ENCODE assay signal across 20 cellular contexts in the genomic region with DNA sequence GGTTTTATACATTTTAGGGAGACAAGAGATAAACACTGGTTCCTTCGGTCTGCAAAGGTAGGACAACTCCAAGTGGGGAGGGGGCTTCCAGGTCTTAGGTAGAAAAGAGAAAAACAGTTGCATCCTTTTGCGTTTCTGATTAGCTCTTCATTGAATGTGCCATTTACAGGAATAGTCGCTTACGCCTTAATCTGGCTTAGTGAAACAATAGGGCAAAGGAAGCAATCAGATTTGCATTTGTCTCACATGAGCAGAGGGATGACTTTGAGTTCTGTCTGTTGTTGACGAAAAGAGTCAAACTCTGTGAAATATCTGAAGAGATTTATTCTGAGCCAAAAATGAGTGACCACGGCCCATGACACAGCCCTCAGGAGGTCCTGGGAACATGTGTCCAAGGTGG.
"Had no signal": no experiment of that assay in that cellular context is flagged by ENCODE, and none has a peak within 500 bp of the region (broad histone marks: within the 10 kb centered on the region; RNA-seq: fewer than 3 reads in every experiment).

No MANE protein-coding gene starts in this region.

- H3K9me3 ChIP-seq: heart right ventricle, left ventricle myocardium inferior, pancreas, prostate gland, sigmoid colon, spleen, suprapubic skin, thoracic aorta, tibial artery, upper lobe of left lung had no signal

- H3K27ac ChIP-seq: heart right ventricle, hepatocyte, left ventricle myocardium inferior, pancreas, prostate gland, sigmoid colon, spleen, suprapubic skin, thoracic aorta, tibial artery, upper lobe of left lung had no signal

- H3K4me1 ChIP-seq: heart right ventricle, left ventricle myocardium inferior, pancreas, prostate gland, spleen, suprapubic skin, upper lobe of left lung had no signal

- DNase-seq: heart right ventricle; left ventricle myocardium inferior; naive thymus-derived CD4-positive, alpha-beta T cell; pancreas; retina; right cardiac atrium; sigmoid colon; small intestine; spleen; stimulated activated CD4-positive, alpha-beta T cell treated with anti-CD3 and anti-CD28 coated beads, Interleukin-4, amount 100 ng/mL, for 24 hours; stimulated activated naive CD4-positive, alpha-beta T cell; tibial artery; upper lobe of left lung had no signal

- H3K27me3 ChIP-seq: hepatocyte, pancreas, sigmoid colon, tibial artery, upper lobe of left lung had no signal

- H3K4me2 ChIP-seq: hepatocyte had no signal

- H3K4me3 ChIP-seq: heart right ventricle, hepatocyte, left ventricle myocardium inferior, lung, pancreas, prostate gland, sigmoid colon, spleen, suprapubic skin, tibial artery, upper lobe of left lung had no signal

- H3K79me2 ChIP-seq: hepatocyte had no signal

- ATAC-seq: heart right ventricle; naive thymus-derived CD4-positive, alpha-beta T cell; natural killer cell treated with Interleukin-12 subunit alpha and Interleukin-12 subunit beta and Interleukin-15 and Interleukin-18, amount 100 ng/mL, for 72 hours; pancreas; right cardiac atrium; stimulated activated effector memory CD8-positive, alpha-beta T cell treated with anti-CD3 and anti-CD28 coated beads, Interleukin-12 subunit alpha, Interleukin-12 subunit beta, amount 100 ng/mL, for 72 hours had no signal

- H3K36me3 ChIP-seq: heart right ventricle, left ventricle myocardium inferior, pancreas, prostate gland, sigmoid colon, spleen, suprapubic skin, thoracic aorta, tibial artery, upper lobe of left lung had no signal

- H2AFZ ChIP-seq: hepatocyte had no signal
